27 cellular contexts compared by ENCODE assay signal in the genomic region with DNA sequence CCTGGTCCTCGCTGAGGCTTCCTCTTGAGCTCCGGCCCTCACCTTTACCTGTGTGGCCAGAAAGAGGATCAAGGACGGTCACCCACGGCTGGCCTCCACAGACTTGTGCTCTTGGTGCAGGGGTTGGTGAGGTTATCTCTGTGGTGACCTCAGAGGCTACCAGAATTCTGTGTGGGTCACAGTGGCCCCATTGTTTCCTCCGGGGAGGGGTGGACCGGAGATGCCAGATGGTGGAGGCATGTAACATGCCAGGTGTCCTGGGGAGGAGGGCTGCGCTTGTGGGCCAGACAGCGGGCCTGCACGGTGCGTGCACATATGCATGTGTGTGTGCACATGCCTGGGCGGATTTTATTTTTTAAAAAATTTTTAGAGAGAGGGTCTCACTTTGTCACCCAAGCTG. TPM values are rescaled to one million over a fixed set of nuclear protein-coding genes. Genes with fewer than 3 reads are reported as not detected.
DNase-seq lines count a peak whose midpoint lies in the region; ATAC-seq, FAIRE-seq and TF ChIP-seq lines count a peak whose summit lies in the region.
"Had no signal": no experiment of that assay in that cellular context is flagged by ENCODE, and none has a peak within 500 bp of the region (broad histone marks: within the 10 kb centered on the region; RNA-seq: fewer than 3 reads in every experiment).

No MANE protein-coding gene starts in this region.

- intact Hi-C loops in HepG2 (cut with micrococcal nuclease; ENCODE audit: unreplicated experiment), result no loop called here
- intact Hi-C loops in right lobe of liver (cut with DNase I), result no loop called here
- intact Hi-C loops in esophagus muscularis mucosa (cut with DNase I), result no loop called here

- H3K36me3 ChIP-seq in HepG2 (replicated peaks in 1 of 2; ENCODE audit: control insufficient read depth in 1 of 2, insufficient read depth in 2 of 2, low read length in 2 of 2) (no peaks in the 10 kb centered on the region), right lobe of liver (no peaks in the 10 kb centered on the region), esophagus muscularis mucosa (peaks cover 0 to 33% (median 14%) of the 10 kb centered on the region in 4 donors)
- H3K36me3 ChIP-seq: lower lobe of right lung, thyroid gland had no signal

- no peak overlapping the region for H3K4me2 ChIP-seq in HepG2 (ENCODE audit: low read depth, low read length)

- no peak overlapping the region for H2AFZ ChIP-seq in HepG2 (ENCODE audit: low read length)
- H2AFZ ChIP-seq: PC-9 had no signal

- TF ChIP-seq POLR2A in HepG2 (IDR thresholded peaks at IDR 0.05; ENCODE audit: insufficient read depth in 1 of 2, low read depth in 2 of 2, low read length in 2 of 2), result no peak
- TF ChIP-seq POLR2A in right lobe of liver (IDR thresholded peaks at IDR 0.05), result no peak
- no peak for TF ChIP-seq POLR2A in esophagus muscularis mucosa (IDR thresholded peaks at IDR 0.05; ENCODE audit: low read depth)

- in situ Hi-C loops in HepG2 (cut with HindIII; ENCODE audit: extremely low pct_ligation_motif_present, low pct_unique_long_range_greater_than_20kb), result no loop called here

- TF ChIP-seq CTCF in HepG2 (CRISPR knock-in tag; IDR thresholded peaks at IDR 0.05) (no peak), right lobe of liver (IDR thresholded peaks at IDR 0.05) (no peak), esophagus muscularis mucosa (IDR thresholded peaks at IDR 0.05) (no peak), nephron (IDR thresholded peaks at IDR 0.05; ENCODE audit: unreplicated experiment in 3 of 3) (no peak)

- no peak overlapping the region for H3K4me3 ChIP-seq in HepG2 (replicated peaks in 1 of 3; ENCODE audit: insufficient read depth in 1 of 3, low read depth in 2 of 3, low read length in 3 of 3)
- H3K4me3 ChIP-seq in right lobe of liver, result no peak overlapping the region
- H3K4me3 ChIP-seq in esophagus muscularis mucosa, result no peak overlapping the region
- H3K4me3 ChIP-seq: lower lobe of right lung, PC-9, skin epidermis, thyroid gland had no signal

- no peaks in the 10 kb centered on the region for H3K9me3 Mint-ChIP-seq in nephron
- no peaks in the 10 kb centered on the region for H3K9me3 Mint-ChIP-seq in activated naive CD8-positive, alpha-beta T cell treated with anti-CD3 and anti-CD28 coated beads for 36 hours
- H3K9me3 Mint-ChIP-seq: activated naive CD4-positive, alpha-beta T cell treated with anti-CD3 and anti-CD28 coated beads for 36 hours; activated T-cell treated with anti-CD3 and anti-CD28 coated beads, Interleukin-2, amount 50 U/mL, for 72 hours; CD8-positive, alpha-beta T cell; dendritic cell treated with granulocyte-macrophage colony-stimulating factor and Interleukin-4, amounts not matched to agents 40 ng/mL and 50 ng/mL, for 4 days; stimulated activated naive CD8-positive, alpha-beta T cell treated with anti-CD3 and anti-CD28 coated beads, Interleukin-15, amount 100 ng/mL, for 72 hours had no signal

- no peak for FAIRE-seq in HepG2 (lab: Jason Lieb, UNC)
- FAIRE-seq: endometrium, frontal cortex had no signal

- H3K27ac ChIP-seq in HepG2 (ENCODE audit: extremely low read length, insufficient read depth, low read length) (no peak overlapping the region), right lobe of liver (no peak overlapping the region), esophagus muscularis mucosa (replicated peaks in 1 of 4) (peak overlapping the region in 3 of 4 donors; percentile 84 to 96 (median 85))
- H3K27ac ChIP-seq: thyroid gland had no signal

- no peaks in the 10 kb centered on the region for H4K20me1 ChIP-seq in HepG2 (ENCODE audit: insufficient read depth, low read length)

- no peak for TF ChIP-seq EP300 in HepG2 (IDR thresholded peaks at IDR 0.05; ENCODE audit: low read depth in 2 of 2, low read length in 2 of 2)
- no peak for TF ChIP-seq EP300 in HepG2 (CRISPR knock-in tag; IDR thresholded peaks at IDR 0.05; ENCODE audit: borderline replicate concordance)
- TF ChIP-seq EP300 in esophagus muscularis mucosa (IDR thresholded peaks at IDR 0.05), result no peak

- CTCF ChIA-PET in HepG2 (lab: Yijun Ruan, JAX; ENCODE audit: low intra/inter-chr PET ratio, low total read pairs), result no interaction called here

- H3K27me3 ChIP-seq in HepG2 (ENCODE audit: control insufficient read depth in 1 of 2, insufficient read depth in 2 of 2, low read length in 2 of 2) (peaks cover 3 to 25% of the 10 kb centered on the region in 2 experiments; a peak in 2 of 5 replicates), right lobe of liver (no peaks in the 10 kb centered on the region), esophagus muscularis mucosa (no peaks in the 10 kb centered on the region)
- H3K27me3 ChIP-seq: thyroid gland had no signal

- no peaks in the 10 kb centered on the region for H3K79me2 ChIP-seq in HepG2 (ENCODE audit: insufficient read depth, low read length)

- H3K27me3 Mint-ChIP-seq in nephron (ENCODE audit: low read depth), result no peaks in the 10 kb centered on the region
- no peaks in the 10 kb centered on the region for H3K27me3 Mint-ChIP-seq in activated naive CD8-positive, alpha-beta T cell treated with anti-CD3 and anti-CD28 coated beads for 36 hours
- H3K27me3 Mint-ChIP-seq: stimulated activated naive CD8-positive, alpha-beta T cell treated with anti-CD3 and anti-CD28 coated beads, Interleukin-15, amount 100 ng/mL, for 72 hours had no signal

- TF ChIP-seq RAD21 in HepG2 (CRISPR knock-in tag; IDR thresholded peaks at IDR 0.05), result no peak

- H3K27ac Mint-ChIP-seq in nephron, result peak overlapping the region in 2 of 3 experiments; percentile 99 to 100
- H3K27ac Mint-ChIP-seq in activated naive CD8-positive, alpha-beta T cell treated with anti-CD3 and anti-CD28 coated beads for 36 hours, result no peak overlapping the region
- H3K27ac Mint-ChIP-seq: activated naive CD4-positive, alpha-beta T cell treated with anti-CD3 and anti-CD28 coated beads for 36 hours; activated T-cell treated with anti-CD3 and anti-CD28 coated beads, Interleukin-2, amount 50 U/mL, for 72 hours; CD8-positive, alpha-beta T cell; dendritic cell treated with granulocyte-macrophage colony-stimulating factor and Interleukin-4, amounts not matched to agents 40 ng/mL and 50 ng/mL, for 4 days; progenitor cell of endocrine pancreas; stimulated activated naive CD8-positive, alpha-beta T cell treated with anti-CD3 and anti-CD28 coated beads, Interleukin-15, amount 100 ng/mL, for 72 hours had no signal

- POLR2A ChIA-PET in HepG2 (lab: Yijun Ruan, JAX), result no interaction called here

- H3K4me3 Mint-ChIP-seq in nephron, result no peak overlapping the region
- H3K4me3 Mint-ChIP-seq in activated naive CD8-positive, alpha-beta T cell treated with anti-CD3 and anti-CD28 coated beads for 36 hours, result no peak overlapping the region
- H3K4me3 Mint-ChIP-seq: activated naive CD4-positive, alpha-beta T cell treated with anti-CD3 and anti-CD28 coated beads for 36 hours; activated T-cell treated with anti-CD3 and anti-CD28 coated beads, Interleukin-2, amount 50 U/mL, for 72 hours; CD8-positive, alpha-beta T cell; dendritic cell treated with granulocyte-macrophage colony-stimulating factor and Interleukin-4, amounts not matched to agents 40 ng/mL and 50 ng/mL, for 4 days; stimulated activated naive CD8-positive, alpha-beta T cell treated with anti-CD3 and anti-CD28 coated beads, Interleukin-15, amount 100 ng/mL, for 72 hours had no signal

- H3K4me1 ChIP-seq in HepG2 (ENCODE audit: insufficient read depth, low read length) (peaks cover 62% of the 10 kb centered on the region), right lobe of liver (peaks cover 0 to 6% (median 0%) of the 10 kb centered on the region in 4 donors), esophagus muscularis mucosa (peaks cover 37 to 79% (median 75%) of the 10 kb centered on the region in 4 donors)

- peak; percentile 55 for DNase-seq in HepG2 (ENCODE audit: low spot score)
- DNase-seq in right lobe of liver, result no peak
- no peak for DNase-seq in esophagus muscularis mucosa (ENCODE audit: extremely low spot score)
- no peak for DNase-seq in UCSD-AML1 (lab: John Stamatoyannopoulos, UW; ENCODE audit: unreplicated experiment)
- DNase-seq in H4 (ENCODE audit: low spot score), result no peak
- DNase-seq in activated naive CD8-positive, alpha-beta T cell treated with anti-CD3 and anti-CD28 coated beads for 36 hours, result no peak
- DNase-seq: activated naive CD4-positive, alpha-beta T cell treated with anti-CD3 and anti-CD28 coated beads for 36 hours; activated T-cell treated with anti-CD3 and anti-CD28 coated beads, Interleukin-2, amount 50 U/mL, for 72 hours; amygdala; CD8-positive, alpha-beta T cell; islet precursor cell; lower lobe of right lung; NCI-H1092; NCI-H187; NCI-H526 treated with DMSO at 0.1 percent for 48 hours; PC-9; SHP77 treated with DMSO at 0.1 percent for 48 hours; stimulated activated naive CD8-positive, alpha-beta T cell treated with anti-CD3 and anti-CD28 coated beads, Interleukin-15, amount 100 ng/mL, for 72 hours; thyroid gland had no signal

- H3K4me1 Mint-ChIP-seq in nephron, result peaks cover 53% of the 10 kb centered on the region
- H3K4me1 Mint-ChIP-seq in activated naive CD8-positive, alpha-beta T cell treated with anti-CD3 and anti-CD28 coated beads for 36 hours, result peaks cover 12% of the 10 kb centered on the region

- no peak for ATAC-seq in HepG2
- ATAC-seq in right lobe of liver, result no peak
- no peak for ATAC-seq in HG03521 (IDR thresholded peaks at IDR 0.05; ENCODE audit: unreplicated experiment)
- ATAC-seq: activated T-cell treated with anti-CD3 and anti-CD28 coated beads, Interleukin-2, amount 50 U/mL, for 72 hours; CD8-positive, alpha-beta T cell; lower lobe of right lung; stimulated activated naive CD8-positive, alpha-beta T cell treated with anti-CD3 and anti-CD28 coated beads, Interleukin-15, amount 100 ng/mL, for 72 hours had no signal

- no peaks in the 10 kb centered on the region for H3K36me3 Mint-ChIP-seq in nephron (ENCODE audit: low read depth)
- no peaks in the 10 kb centered on the region for H3K36me3 Mint-ChIP-seq in activated naive CD8-positive, alpha-beta T cell treated with anti-CD3 and anti-CD28 coated beads for 36 hours
- H3K36me3 Mint-ChIP-seq: CD8-positive, alpha-beta T cell had no signal

- WGBS in HepG2 (ENCODE audit: low lambda C conversion rate), result 11% methylated on average over 3 of the region's 11 CpGs
- 82% methylated on average over 3 of the region's 11 CpGs for WGBS in right lobe of liver (ENCODE audit: insufficient coverage, low coverage, low lambda C conversion rate, missing lambda C conversion rate)
- 90% methylated on average over 10 of the region's 11 CpGs for WGBS in esophagus muscularis mucosa

- H3K9me3 ChIP-seq in HepG2 (ENCODE audit: low read length) (no peaks in the 10 kb centered on the region), right lobe of liver (no peaks in the 10 kb centered on the region), esophagus muscularis mucosa (no peaks in the 10 kb centered on the region)
- H3K9me3 ChIP-seq: lower lobe of right lung, thyroid gland had no signal

- BruUV-seq in HepG2 (replicated peaks; lab: Mats Ljungman, UMichigan), result no TSS peak

- no peak overlapping the region for H3K9ac ChIP-seq in HepG2 (ENCODE audit: insufficient read depth, low read depth, low read length)

RNA-seq across cellular contexts. Expression of a gene that starts 6.3 kb away (rescaled TPM):
- total RNA-seq in HepG2 (2016; rRNA removed; fragmentation: Illumina TruSeq; extraction: Trizol), result not detected in 2 replicates
- total RNA-seq in HepG2 (2016; cell fraction: cytosol; rRNA removed; fragmentation: Illumina TruSeq; extraction: Trizol; ENCODE audit: low read depth), result not detected in 2 replicates
- total RNA-seq in HepG2 (2016; cell fraction: insoluble cytoplasmic fraction; rRNA removed; fragmentation: Illumina TruSeq; extraction: Trizol), result not detected in 2 replicates
- not detected in 2 replicates for total RNA-seq in HepG2 (2016; cell fraction: membrane; rRNA removed; fragmentation: Illumina TruSeq; extraction: Trizol)
- total RNA-seq in HepG2 (2016; cell fraction: nucleus; rRNA removed; fragmentation: Illumina TruSeq; extraction: Trizol), result not detected in 2 replicates
- polyA plus RNA-seq in HepG2 (2011; rRNA removed), result not detected in 2 replicates
- not detected in 2 replicates for polyA plus RNA-seq in HepG2 (2011; cell fraction: cytosol; rRNA removed)
- 0.42 TPM in 1 of 2 replicates, not detected in the other for polyA plus RNA-seq in HepG2 (2011; cell fraction: nucleus; rRNA removed)
- not detected in 2 replicates for polyA plus RNA-seq in HepG2 (2012)
- not detected in 2 replicates for polyA plus RNA-seq in HepG2 (2016; cell fraction: cytosol; fragmentation: Illumina TruSeq; extraction: Trizol; ENCODE audit: low read depth)
- polyA plus RNA-seq in HepG2 (2016; cell fraction: insoluble cytoplasmic fraction; fragmentation: Illumina TruSeq; extraction: Trizol; ENCODE audit: low read depth), result not detected in 2 replicates
- not detected in 2 replicates for polyA plus RNA-seq in HepG2 (2016; cell fraction: membrane; fragmentation: Illumina TruSeq; extraction: Trizol; ENCODE audit: low read depth)
- polyA plus RNA-seq in HepG2 (2016; cell fraction: nucleus; fragmentation: Illumina TruSeq; extraction: Trizol; ENCODE audit: insufficient read depth, low read depth), result not detected in 2 replicates
- polyA minus RNA-seq in HepG2 (2011; rRNA and poly(A)+ RNA removed; ENCODE audit: low replicate concordance), result 0.19 TPM in 1 of 2 replicates, not detected in the other
- not detected in 2 replicates for polyA minus RNA-seq in HepG2 (2011; cell fraction: cytosol; rRNA and poly(A)+ RNA removed)
- polyA minus RNA-seq in HepG2 (2011; cell fraction: nucleus; rRNA and poly(A)+ RNA removed), result not detected in 2 replicates
- 1 to 10 TPM in 4 of 6 experiments, under 1 TPM in 2; 0.48 to 2.8 (median 1.6) TPM for total RNA-seq in right lobe of liver
- total RNA-seq in esophagus muscularis mucosa, result 100 to 1,000 TPM in 1 of 4 donors, 10 to 100 TPM in 3; 72.7 to 145 (median 82.8) TPM
- total RNA-seq in H4 (2014; rRNA removed; shearing (Covaris generic)), result 0.45 TPM in 1 of 2 replicates, not detected in the other
- under 1 TPM in 1 of 2 experiments, not detected in 1; 0.38 TPM for total RNA-seq in activated naive CD8-positive, alpha-beta T cell treated with anti-CD3 and anti-CD28 coated beads for 36 hours
- total RNA-seq: A673, frontal cortex, PC-9, progenitor cell of endocrine pancreas had no signal

RNA-seq across cellular contexts. Expression of a gene that starts 21.7 kb away (rescaled TPM):
- total RNA-seq in HepG2 (2016; rRNA removed; fragmentation: Illumina TruSeq; extraction: Trizol) (11.0 and 15.8 TPM in 2 replicates), right lobe of liver (10 to 100 TPM in 5 of 6 experiments, 1 to 10 TPM in 1; 9.9 to 18.1 (median 12.0) TPM), esophagus muscularis mucosa (10 to 100 TPM; 20.2 to 46.3 (median 37.5) TPM)
- 1.3 and 1.6 TPM in 2 replicates for total RNA-seq in HepG2 (2016; cell fraction: cytosol; rRNA removed; fragmentation: Illumina TruSeq; extraction: Trizol; ENCODE audit: low read depth)
- total RNA-seq in HepG2 (2016; cell fraction: insoluble cytoplasmic fraction; rRNA removed; fragmentation: Illumina TruSeq; extraction: Trizol), result 8.3 and 16.2 TPM in 2 replicates
- 7.0 and 7.3 TPM in 2 replicates for total RNA-seq in HepG2 (2016; cell fraction: membrane; rRNA removed; fragmentation: Illumina TruSeq; extraction: Trizol)
- 10.9 and 13.5 TPM in 2 replicates for total RNA-seq in HepG2 (2016; cell fraction: nucleus; rRNA removed; fragmentation: Illumina TruSeq; extraction: Trizol)
- 8.7 and 9.4 TPM in 2 replicates for polyA plus RNA-seq in HepG2 (2011; rRNA removed)
- polyA plus RNA-seq in HepG2 (2011; cell fraction: cytosol; rRNA removed), result 7.4 and 9.0 TPM in 2 replicates
- 13.1 and 16.4 TPM in 2 replicates for polyA plus RNA-seq in HepG2 (2011; cell fraction: nucleus; rRNA removed)
- 9.8 and 11.6 TPM in 2 replicates for polyA plus RNA-seq in HepG2 (2012)
- 1.2 and 1.4 TPM in 2 replicates for polyA plus RNA-seq in HepG2 (2016; cell fraction: cytosol; fragmentation: Illumina TruSeq; extraction: Trizol; ENCODE audit: low read depth)
- polyA plus RNA-seq in HepG2 (2016; cell fraction: insoluble cytoplasmic fraction; fragmentation: Illumina TruSeq; extraction: Trizol; ENCODE audit: low read depth), result 14.2 and 17.2 TPM in 2 replicates
- polyA plus RNA-seq in HepG2 (2016; cell fraction: membrane; fragmentation: Illumina TruSeq; extraction: Trizol; ENCODE audit: low read depth), result 7.2 TPM in 2 replicates
- 35.0 and 35.2 TPM in 2 replicates for polyA plus RNA-seq in HepG2 (2016; cell fraction: nucleus; fragmentation: Illumina TruSeq; extraction: Trizol; ENCODE audit: insufficient read depth, low read depth)
- polyA minus RNA-seq in HepG2 (2011; rRNA and poly(A)+ RNA removed; ENCODE audit: low replicate concordance), result 15.4 and 32.3 TPM in 2 replicates
- polyA minus RNA-seq in HepG2 (2011; cell fraction: cytosol; rRNA and poly(A)+ RNA removed), result 7.3 and 11.8 TPM in 2 replicates
- 7.8 and 9.3 TPM in 2 replicates for polyA minus RNA-seq in HepG2 (2011; cell fraction: nucleus; rRNA and poly(A)+ RNA removed)
- 16.3 and 18.5 TPM in 2 replicates for total RNA-seq in H4 (2014; rRNA removed; shearing (Covaris generic))
- total RNA-seq in activated naive CD8-positive, alpha-beta T cell treated with anti-CD3 and anti-CD28 coated beads for 36 hours, result 10 to 100 TPM; 50.9 to 52.0 TPM

RNA-seq across cellular contexts. Expression of a gene that starts 29.3 kb away (rescaled TPM):
- 0.17 TPM in 1 of 2 replicates, not detected in the other for total RNA-seq in HepG2 (2016; rRNA removed; fragmentation: Illumina TruSeq; extraction: Trizol)
- not detected in 2 replicates for total RNA-seq in HepG2 (2016; cell fraction: cytosol; rRNA removed; fragmentation: Illumina TruSeq; extraction: Trizol; ENCODE audit: low read depth)
- 0.03 and 0.06 TPM in 2 replicates for total RNA-seq in HepG2 (2016; cell fraction: insoluble cytoplasmic fraction; rRNA removed; fragmentation: Illumina TruSeq; extraction: Trizol)
- 0.09 and 0.24 TPM in 2 replicates for total RNA-seq in HepG2 (2016; cell fraction: membrane; rRNA removed; fragmentation: Illumina TruSeq; extraction: Trizol)
- 0.68 and 0.72 TPM in 2 replicates for total RNA-seq in HepG2 (2016; cell fraction: nucleus; rRNA removed; fragmentation: Illumina TruSeq; extraction: Trizol)
- polyA plus RNA-seq in HepG2 (2011; rRNA removed), result 0.05 and 0.14 TPM in 2 replicates
- 0.01 TPM in 1 of 2 replicates, not detected in the other for polyA plus RNA-seq in HepG2 (2011; cell fraction: cytosol; rRNA removed)
- polyA plus RNA-seq in HepG2 (2011; cell fraction: nucleus; rRNA removed), result 1.7 and 2.5 TPM in 2 replicates
- polyA plus RNA-seq in HepG2 (2012), result 0.19 TPM in 2 replicates
- polyA plus RNA-seq in HepG2 (2016; cell fraction: cytosol; fragmentation: Illumina TruSeq; extraction: Trizol; ENCODE audit: low read depth), result 0.03 TPM in 1 of 2 replicates, not detected in the other
- polyA plus RNA-seq in HepG2 (2016; cell fraction: insoluble cytoplasmic fraction; fragmentation: Illumina TruSeq; extraction: Trizol; ENCODE audit: low read depth), result 0.07 TPM in 1 of 2 replicates, not detected in the other
- not detected in 2 replicates for polyA plus RNA-seq in HepG2 (2016; cell fraction: membrane; fragmentation: Illumina TruSeq; extraction: Trizol; ENCODE audit: low read depth)
- polyA plus RNA-seq in HepG2 (2016; cell fraction: nucleus; fragmentation: Illumina TruSeq; extraction: Trizol; ENCODE audit: insufficient read depth, low read depth), result 1.00 and 2.8 TPM in 2 replicates
- polyA minus RNA-seq in HepG2 (2011; rRNA and poly(A)+ RNA removed; ENCODE audit: low replicate concordance), result 35.8 TPM in 1 of 2 replicates, not detected in the other
- 0.70 and 0.79 TPM in 2 replicates for polyA minus RNA-seq in HepG2 (2011; cell fraction: cytosol; rRNA and poly(A)+ RNA removed)
- polyA minus RNA-seq in HepG2 (2011; cell fraction: nucleus; rRNA and poly(A)+ RNA removed), result 0.52 and 1.2 TPM in 2 replicates
- total RNA-seq in right lobe of liver, result 100 to 1,000 TPM in 1 of 6 experiments, 10 to 100 TPM in 4, 1 to 10 TPM in 1; 9.3 to 109 (median 34.7) TPM
- total RNA-seq in esophagus muscularis mucosa, result 100 to 1,000 TPM in 1 of 4 donors, 10 to 100 TPM in 3; 20.7 to 123 (median 41.5) TPM
- 11.1 and 25.7 TPM in 2 replicates for total RNA-seq in H4 (2014; rRNA removed; shearing (Covaris generic))
- under 1 TPM; 0.72 to 0.78 TPM for total RNA-seq in activated naive CD8-positive, alpha-beta T cell treated with anti-CD3 and anti-CD28 coated beads for 36 hours

RNA-seq across cellular contexts. Expression of a gene that starts 42.2 kb away (rescaled TPM):
- total RNA-seq in HepG2 (2016; rRNA removed; fragmentation: Illumina TruSeq; extraction: Trizol) (0.07 TPM in 1 of 2 replicates, not detected in the other), right lobe of liver (1 to 10 TPM in 2 of 6 experiments, under 1 TPM in 3, not detected in 1; 0.50 to 3.8 (median 0.77) TPM), esophagus muscularis mucosa (1 to 10 TPM in 3 of 4 donors, under 1 TPM in 1; 0.98 to 1.8 (median 1.5) TPM)
- 0.18 and 0.20 TPM in 2 replicates for total RNA-seq in HepG2 (2016; cell fraction: cytosol; rRNA removed; fragmentation: Illumina TruSeq; extraction: Trizol; ENCODE audit: low read depth)
- total RNA-seq in HepG2 (2016; cell fraction: insoluble cytoplasmic fraction; rRNA removed; fragmentation: Illumina TruSeq; extraction: Trizol), result 0.04 TPM in 1 of 2 replicates, not detected in the other
- total RNA-seq in HepG2 (2016; cell fraction: membrane; rRNA removed; fragmentation: Illumina TruSeq; extraction: Trizol), result 0.09 and 0.14 TPM in 2 replicates
- 0.09 TPM in 2 replicates for total RNA-seq in HepG2 (2016; cell fraction: nucleus; rRNA removed; fragmentation: Illumina TruSeq; extraction: Trizol)
- 0.22 TPM in 1 of 2 replicates, not detected in the other for polyA plus RNA-seq in HepG2 (2011; rRNA removed)
- polyA plus RNA-seq in HepG2 (2011; cell fraction: cytosol; rRNA removed), result 0.01 and 0.04 TPM in 2 replicates
- polyA plus RNA-seq in HepG2 (2011; cell fraction: nucleus; rRNA removed), result 0.24 and 0.29 TPM in 2 replicates
- polyA plus RNA-seq in HepG2 (2012), result 0.08 and 0.11 TPM in 2 replicates
- polyA plus RNA-seq in HepG2 (2016; cell fraction: cytosol; fragmentation: Illumina TruSeq; extraction: Trizol; ENCODE audit: low read depth), result not detected in 2 replicates
- polyA plus RNA-seq in HepG2 (2016; cell fraction: insoluble cytoplasmic fraction; fragmentation: Illumina TruSeq; extraction: Trizol; ENCODE audit: low read depth), result 0.16 TPM in 1 of 2 replicates, not detected in the other
- polyA plus RNA-seq in HepG2 (2016; cell fraction: membrane; fragmentation: Illumina TruSeq; extraction: Trizol; ENCODE audit: low read depth), result 0.19 TPM in 2 replicates
- polyA plus RNA-seq in HepG2 (2016; cell fraction: nucleus; fragmentation: Illumina TruSeq; extraction: Trizol; ENCODE audit: insufficient read depth, low read depth), result 0.53 TPM in 1 of 2 replicates, not detected in the other
- polyA minus RNA-seq in HepG2 (2011; rRNA and poly(A)+ RNA removed; ENCODE audit: low replicate concordance), result 0.28 and 0.30 TPM in 2 replicates
- polyA minus RNA-seq in HepG2 (2011; cell fraction: cytosol; rRNA and poly(A)+ RNA removed), result 0.09 and 0.20 TPM in 2 replicates
- polyA minus RNA-seq in HepG2 (2011; cell fraction: nucleus; rRNA and poly(A)+ RNA removed), result 0.39 and 0.99 TPM in 2 replicates
- 0.70 and 1.2 TPM in 2 replicates for total RNA-seq in H4 (2014; rRNA removed; shearing (Covaris generic))
- total RNA-seq in activated naive CD8-positive, alpha-beta T cell treated with anti-CD3 and anti-CD28 coated beads for 36 hours, result under 1 TPM; 0.47 to 0.66 TPM

Comparison
In these comparisons a context has a peak if more than half of its experiments do, and no peak if none do; other contexts are left out.
1. H3K27ac ChIP-seq: peak in esophagus muscularis mucosa (3 of 4); none in HepG2 (single experiment) and right lobe of liver (0 of 3).
2. RNA of a gene that starts 6.3 kb away (total RNA-seq): 72.7 to 145 TPM in esophagus muscularis mucosa; 0.48 to 2.8 TPM in right lobe of liver, 0.45 TPM in H4, 0.38 TPM in activated naive CD8-positive, alpha-beta T cell treated with anti-CD3 and anti-CD28 coated beads for 36 hours and not detected in HepG2; every median in the first group is over 10 times any median in the second.